1 cellular context compared by ENCODE assay signal in the genomic region with DNA sequence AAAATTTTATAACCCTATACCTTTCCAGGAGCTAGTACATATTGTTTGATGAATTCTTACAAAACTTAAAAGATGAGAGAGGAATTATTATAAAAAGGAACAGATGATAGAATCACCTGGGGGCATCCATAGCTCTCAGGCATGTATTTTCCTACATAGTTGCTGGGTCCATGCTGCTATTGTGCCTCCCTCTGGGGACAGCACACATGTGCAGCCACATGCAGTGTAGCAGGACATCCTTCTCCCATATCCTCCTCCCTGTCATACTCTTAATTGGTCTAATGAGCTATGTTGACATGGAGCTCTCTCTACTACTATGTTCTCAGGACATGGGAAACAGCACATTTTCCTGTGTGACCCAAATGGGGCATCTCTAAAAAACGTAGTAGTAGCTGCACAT.
TF ChIP-seq lines count a peak whose summit lies in the region.

No MANE protein-coding gene starts in this region.

TF ChIP-seq in IMR-90, 13 proteins besides CTCF, POLR2A, EP300 and RAD21:
- TF ChIP-seq, protein P1, sequence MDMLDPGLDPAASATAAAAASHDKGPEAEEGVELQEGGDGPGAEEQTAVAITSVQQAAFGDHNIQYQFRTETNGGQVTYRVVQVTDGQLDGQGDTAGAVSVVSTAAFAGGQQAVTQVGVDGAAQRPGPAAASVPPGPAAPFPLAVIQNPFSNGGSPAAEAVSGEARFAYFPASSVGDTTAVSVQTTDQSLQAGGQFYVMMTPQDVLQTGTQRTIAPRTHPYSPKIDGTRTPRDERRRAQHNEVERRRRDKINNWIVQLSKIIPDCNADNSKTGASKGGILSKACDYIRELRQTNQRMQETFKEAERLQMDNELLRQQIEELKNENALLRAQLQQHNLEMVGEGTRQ (IDR thresholded peaks at IDR 0.05; ENCODE audit: low read depth, low read length) = no peak
- TF ChIP-seq NFE2L2 (IDR thresholded peaks at IDR 0.05; ENCODE audit: low read depth, low read length) (no peak), MAFK (IDR thresholded peaks at IDR 0.05; ENCODE audit: low read depth, low read length) (no peak), RFX5 (IDR thresholded peaks at IDR 0.05; ENCODE audit: low read depth, low read length) (no peak), MXI1 (IDR thresholded peaks at IDR 0.05; ENCODE audit: borderline replicate concordance, low read depth, low read length) (no peak), SMC3 (IDR thresholded peaks at IDR 0.05; ENCODE audit: low read depth, low read length) (no peak), MAZ (IDR thresholded peaks at IDR 0.05; ENCODE audit: borderline replicate concordance, low read depth, low read length) (no peak), CEBPB (IDR thresholded peaks at IDR 0.05; ENCODE audit: low read depth, low read length) (no peak), BHLHE40 (IDR thresholded peaks at IDR 0.05; ENCODE audit: low read depth, low read length) (no peak), CHD1 (IDR thresholded peaks at IDR 0.05; ENCODE audit: low read depth, low read length) (no peak), FOS (IDR thresholded peaks at IDR 0.05; ENCODE audit: low read depth, low read length) (no peak), RCOR1 (IDR thresholded peaks at IDR 0.05; ENCODE audit: insufficient replicate concordance, low read length) (no peak)
- TF ChIP-seq, protein P2, sequence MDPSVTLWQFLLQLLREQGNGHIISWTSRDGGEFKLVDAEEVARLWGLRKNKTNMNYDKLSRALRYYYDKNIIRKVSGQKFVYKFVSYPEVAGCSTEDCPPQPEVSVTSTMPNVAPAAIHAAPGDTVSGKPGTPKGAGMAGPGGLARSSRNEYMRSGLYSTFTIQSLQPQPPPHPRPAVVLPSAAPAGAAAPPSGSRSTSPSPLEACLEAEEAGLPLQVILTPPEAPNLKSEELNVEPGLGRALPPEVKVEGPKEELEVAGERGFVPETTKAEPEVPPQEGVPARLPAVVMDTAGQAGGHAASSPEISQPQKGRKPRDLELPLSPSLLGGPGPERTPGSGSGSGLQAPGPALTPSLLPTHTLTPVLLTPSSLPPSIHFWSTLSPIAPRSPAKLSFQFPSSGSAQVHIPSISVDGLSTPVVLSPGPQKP (IDR thresholded peaks at IDR 0.05; ENCODE audit: borderline replicate concordance, low read depth, low read length) = no peak
